In genomic region chr3:11288786-11289637, GRCh38 we compare ENCODE assay signal across 8 cellular contexts. TPM values are rescaled to one million over a fixed set of nuclear protein-coding genes. Genes with fewer than 3 reads are reported as not detected.
A peak's percentile ranks its signal among the peaks of the same experiment; 100 is the strongest.
DNase-seq lines count a peak whose midpoint lies in the region; ATAC-seq lines count a peak whose summit lies in the region.

No MANE protein-coding gene starts in this region.

- in situ Hi-C loops in ACHN (cut with HindIII; ENCODE audit: low pct_ligation_motif_present, low pct_unique_long_range_greater_than_20kb, low sequenced_read_pairs) = no loop called here

- DNase-seq in ACHN (peak; percentile 76), SKM-1 (lab: John Stamatoyannopoulos, UW; ENCODE audit: unreplicated experiment) (peak; percentile 95), pons (ENCODE audit: low spot score) (peak; percentile 58), NCI-H2227 treated with DMSO at 0.1 percent for 48 hours (lab: John Stamatoyannopoulos, UW) (no peak)
- DNase-seq in activated effector memory CD4-positive, alpha-beta T cell treated with anti-CD3 and anti-CD28 coated beads, Interleukin-2, amount 50 U/mL, for 16 hours = no peak

- peak; percentile 69 for ATAC-seq in GM18909 (IDR thresholded peaks at IDR 0.05; ENCODE audit: poor library complexity, unreplicated experiment)
- ATAC-seq in HG03139 (IDR thresholded peaks at IDR 0.05; ENCODE audit: unreplicated experiment) = peak; percentile 51
- peak; percentile 91 for ATAC-seq in esophagus mucosa

RNA-seq across cellular contexts. Expression of gene ATG7, which starts 16.8 kb away (rescaled TPM):
- 30.0 TPM for total RNA-seq in esophagus mucosa

Comparison
In these comparisons a context has a peak if more than half of its experiments do, and no peak if none do; other contexts are left out.
1. DNase-seq: peak in ACHN (single experiment), SKM-1 (single experiment) and pons (single experiment); none in activated effector memory CD4-positive, alpha-beta T cell treated with anti-CD3 and anti-CD28 coated beads, Interleukin-2, amount 50 U/mL, for 16 hours (single experiment) and NCI-H2227 treated with DMSO at 0.1 percent for 48 hours (single experiment).
2. Peak in every context shown above with its lines, with median percentiles within 50 percentile points of each other: ATAC-seq.